Comparison of ENCODE assay signal across 9 cellular contexts in the genomic region with DNA sequence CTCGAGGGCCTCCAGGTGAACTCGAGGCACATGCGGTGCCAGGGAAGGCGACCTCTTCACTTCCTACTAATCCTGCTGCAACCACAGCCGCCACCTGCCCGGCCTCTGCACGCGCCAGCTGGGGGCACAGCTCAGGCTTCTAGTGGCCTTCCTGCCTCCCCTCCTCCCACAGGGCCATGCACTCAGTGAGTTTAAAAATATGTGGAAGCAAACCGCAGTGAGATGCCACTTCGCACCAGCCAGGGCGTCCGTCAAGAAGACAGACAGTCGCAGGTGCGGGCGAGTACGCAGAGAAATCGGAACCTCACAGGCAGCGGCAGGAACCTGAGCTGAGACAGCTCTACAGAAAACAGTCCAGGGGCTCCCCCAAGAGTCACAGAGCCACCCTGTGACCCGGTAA. TPM values are rescaled to one million over a fixed set of nuclear protein-coding genes. Genes with fewer than 3 reads are reported as not detected.
A peak's percentile ranks its signal among the peaks of the same experiment; 100 is the strongest.
DNase-seq lines count a peak whose midpoint lies in the region; ATAC-seq lines count a peak whose summit lies in the region.
"Had no signal": no experiment of that assay in that cellular context is flagged by ENCODE, and none has a peak within 500 bp of the region (broad histone marks: within the 10 kb centered on the region; RNA-seq: fewer than 3 reads in every experiment).

No MANE protein-coding gene starts in this region.

- peak overlapping the region; percentile 61 for H3K4ac ChIP-seq in trophoblast cell (ENCODE audit: low read depth, low read length)

- H2AFZ ChIP-seq in trophoblast cell (ENCODE audit: insufficient read depth, low read length, poor library complexity) = no peak overlapping the region

- no peak overlapping the region for H2BK120ac ChIP-seq in trophoblast cell (ENCODE audit: insufficient read depth, low read length, poor library complexity)

- H2BK5ac ChIP-seq in trophoblast cell (ENCODE audit: low read depth, low read length, poor library complexity) = no peak overlapping the region

- H3K79me1 ChIP-seq in trophoblast cell (ENCODE audit: low read length) = no peaks in the 10 kb centered on the region

- H3K27me3 ChIP-seq in trophoblast cell (ENCODE audit: insufficient read depth, low read length) = no peaks in the 10 kb centered on the region
- H3K27me3 ChIP-seq: dorsolateral prefrontal cortex, ovary had no signal

- peak; percentile 54 for DNase-seq in GM19238 (ENCODE audit: insufficient read length, low spot score)
- peak; percentile 72 for DNase-seq in NCI-H128 (lab: John Stamatoyannopoulos, UW; ENCODE audit: unreplicated experiment)
- peak; percentile 38 to 44 for DNase-seq in activated T-cell treated with anti-CD3 and anti-CD28 coated beads, Interleukin-2, amount 50 U/mL, for 48 hours
- no peak for DNase-seq in trophoblast cell
- DNase-seq in NCI-H345 treated with DMSO at 0.1 percent for 48 hours (lab: John Stamatoyannopoulos, UW; ENCODE audit: unreplicated experiment) = no peak
- DNase-seq: dorsolateral prefrontal cortex had no signal

- no peak overlapping the region for H3K4me3 ChIP-seq in trophoblast cell (ENCODE audit: low read depth, low read length)
- H3K4me3 ChIP-seq: dorsolateral prefrontal cortex, ovary had no signal

- H3K9me3 ChIP-seq in trophoblast cell (ENCODE audit: insufficient read depth, low read depth, low read length) = no peaks in the 10 kb centered on the region
- H3K9me3 ChIP-seq: ovary had no signal

- H3K23ac ChIP-seq in trophoblast cell (ENCODE audit: low read length) = no peak overlapping the region

- peaks cover 54 to 70% of the 10 kb centered on the region in 2 experiments for H3K36me3 ChIP-seq in trophoblast cell (ENCODE audit: control insufficient read depth in 1 of 2, insufficient read depth in 2 of 2, low read length in 2 of 2)
- H3K36me3 ChIP-seq: ovary had no signal

- no peak overlapping the region for H3K18ac ChIP-seq in trophoblast cell (ENCODE audit: low read length)

- WGBS in trophoblast cell (ENCODE audit: extremely low coverage, insufficient coverage, insufficient read length) = no CpG with 5 or more reads among the region's 19 CpGs

- no peak overlapping the region for H3K9ac ChIP-seq in trophoblast cell (ENCODE audit: low read length)

- ATAC-seq in GM19351 (IDR thresholded peaks at IDR 0.05; ENCODE audit: unreplicated experiment) = no peak
- no peak for ATAC-seq in GM21528 (IDR thresholded peaks at IDR 0.05; ENCODE audit: low FRiP score, unreplicated experiment)

- no peaks in the 10 kb centered on the region for H3K4me1 ChIP-seq in trophoblast cell (ENCODE audit: control insufficient read depth in 1 of 2, insufficient read depth in 2 of 2, low read length in 2 of 2)

- no peak overlapping the region for H3K27ac ChIP-seq in trophoblast cell (ENCODE audit: low read depth, low read length)
- H3K27ac ChIP-seq: dorsolateral prefrontal cortex, ovary had no signal

- H3K4me2 ChIP-seq in trophoblast cell (ENCODE audit: low read length) = no peak overlapping the region

- H4K12ac ChIP-seq in trophoblast cell (ENCODE audit: low read depth, low read length) = no peak overlapping the region

- H2AK5ac ChIP-seq in trophoblast cell (ENCODE audit: low read length) = no peak overlapping the region

- H3K14ac ChIP-seq in trophoblast cell (ENCODE audit: low read length) = no peak overlapping the region

- no peak overlapping the region for H2BK12ac ChIP-seq in trophoblast cell (ENCODE audit: low read length)

- H3K79me2 ChIP-seq in trophoblast cell (ENCODE audit: control insufficient read depth, insufficient read depth, low read length, poor library complexity) = peaks cover 15% of the 10 kb centered on the region

- H4K8ac ChIP-seq in trophoblast cell (ENCODE audit: low read depth, low read length) = no peak overlapping the region

- no peak overlapping the region for H4K91ac ChIP-seq in trophoblast cell (ENCODE audit: low read depth, low read length)

RNA-seq across cellular contexts. Expression of a gene that starts 10.4 kb away (rescaled TPM):
- 103 and 105 TPM in 2 replicates for polyA plus RNA-seq in trophoblast cell (2013)

RNA-seq across cellular contexts. Expression of a gene that starts 19.0 kb away (rescaled TPM):
- polyA plus RNA-seq in trophoblast cell (2013) = 79.5 and 82.1 TPM in 2 replicates

RNA-seq across cellular contexts. Expression of a gene that starts 29.5 kb away (rescaled TPM):
- 89.4 and 93.2 TPM in 2 replicates for polyA plus RNA-seq in trophoblast cell (2013)

Comparison
In these comparisons a context has a peak if more than half of its experiments do, and no peak if none do; other contexts are left out.
1. DNase-seq: peak in GM19238 (single experiment), NCI-H128 (single experiment) and activated T-cell treated with anti-CD3 and anti-CD28 coated beads, Interleukin-2, amount 50 U/mL, for 48 hours (2 of 2); none in trophoblast cell (0 of 2) and NCI-H345 treated with DMSO at 0.1 percent for 48 hours (single experiment).